In the genomic region with DNA sequence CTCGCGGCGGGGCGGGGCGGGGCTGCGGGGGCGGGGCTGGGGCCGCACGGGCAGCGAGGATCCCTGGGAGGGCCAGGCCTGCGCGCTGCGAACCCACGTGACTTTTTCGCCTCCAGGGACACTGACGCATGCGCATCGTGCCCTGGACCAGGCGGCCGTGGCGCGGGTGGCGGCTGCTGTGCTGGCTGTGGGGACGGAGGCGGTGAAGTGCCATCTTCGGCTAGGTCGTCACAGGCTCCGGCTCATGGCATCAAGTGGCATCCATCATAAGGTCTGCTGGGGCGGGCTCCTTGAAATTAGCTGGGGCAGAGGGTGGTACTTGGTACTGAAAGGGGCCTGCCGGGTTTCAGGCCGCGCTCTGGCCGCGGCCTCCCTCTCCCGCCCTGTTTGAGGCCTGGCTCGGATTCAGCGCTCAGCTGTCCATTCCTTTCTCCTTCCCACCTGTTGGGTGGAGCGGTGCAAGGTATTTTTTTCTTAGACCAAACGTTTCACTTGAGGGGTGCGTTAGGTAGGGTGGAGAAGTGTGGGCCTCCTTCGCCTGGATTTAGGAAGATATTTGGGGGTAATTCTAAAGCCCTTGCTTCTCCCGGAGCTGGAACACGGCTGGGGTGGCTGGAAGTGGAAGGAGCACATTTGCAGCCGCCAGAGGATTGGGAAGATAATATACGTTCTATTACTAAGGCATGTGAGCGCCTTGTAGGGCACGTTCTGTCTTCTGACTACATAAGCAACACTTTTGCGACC, we compare ENCODE assay signal across 8 cellular contexts. TPM values are rescaled to one million over a fixed set of nuclear protein-coding genes. Genes with fewer than 3 reads are reported as not detected.
A peak's percentile ranks its signal among the peaks of the same experiment; 100 is the strongest.
DNase-seq lines count a peak whose midpoint lies in the region; ATAC-seq and TF ChIP-seq lines count a peak whose summit lies in the region.

A gene with protein sequence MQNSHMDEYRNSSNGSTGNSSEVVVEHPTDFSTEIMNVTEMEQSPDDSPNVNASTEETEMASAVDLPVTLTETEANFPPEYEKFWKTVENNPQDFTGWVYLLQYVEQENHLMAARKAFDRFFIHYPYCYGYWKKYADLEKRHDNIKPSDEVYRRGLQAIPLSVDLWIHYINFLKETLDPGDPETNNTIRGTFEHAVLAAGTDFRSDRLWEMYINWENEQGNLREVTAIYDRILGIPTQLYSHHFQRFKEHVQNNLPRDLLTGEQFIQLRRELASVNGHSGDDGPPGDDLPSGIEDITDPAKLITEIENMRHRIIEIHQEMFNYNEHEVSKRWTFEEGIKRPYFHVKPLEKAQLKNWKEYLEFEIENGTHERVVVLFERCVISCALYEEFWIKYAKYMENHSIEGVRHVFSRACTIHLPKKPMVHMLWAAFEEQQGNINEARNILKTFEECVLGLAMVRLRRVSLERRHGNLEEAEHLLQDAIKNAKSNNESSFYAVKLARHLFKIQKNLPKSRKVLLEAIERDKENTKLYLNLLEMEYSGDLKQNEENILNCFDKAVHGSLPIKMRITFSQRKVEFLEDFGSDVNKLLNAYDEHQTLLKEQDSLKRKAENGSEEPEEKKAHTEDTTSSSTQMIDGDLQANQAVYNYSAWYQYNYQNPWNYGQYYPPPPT (plus strand): TSS at position 138 of the 744 bp plus-strand sequence. CDS start 11,124 bp downstream, outside the sequence.

- peak; percentile 82 to 93 for TF ChIP-seq POLR2A in tibial nerve (IDR thresholded peaks at IDR 0.05)

- peak within 1 kb of the TSS; percentile 63 for H4K12ac ChIP-seq in trophoblast cell (ENCODE audit: low read depth, low read length)

- H3K14ac ChIP-seq in trophoblast cell (ENCODE audit: low read length) = peak within 1 kb of the TSS; percentile 63

- POLR2A ChIA-PET in T-cell (lab: Charles Lee) = interaction anchor here in 1 of 2 donors (1.5 kb wide), 1 partner anchor 121 kb away, joined by 4 read pairs; no protein-coding TSS in a partner anchor

- intact Hi-C loops in cardiac septum (cut with DNase I) = loop anchor here (2.0 to 5.0 kb wide), 4 partner anchors 51 to 187 kb away; partner anchors contain the start of genes FANCM, FKBP3, KLHL28 and MIS18BP1

- peak within 1 kb of the TSS; percentile 95 to 96 (median 96) for H3K4me3 Mint-ChIP-seq in T-cell

- CTCF ChIA-PET in T-cell (lab: Charles Lee) = interaction anchor here in 1 of 2 donors (0.5 to 1.0 kb wide), 2 partner anchors 14 to 53 kb away, joined by 3 to 4 read pairs; no protein-coding TSS in a partner anchor

- peak within 1 kb of the TSS; percentile 63 for H3K18ac ChIP-seq in trophoblast cell (ENCODE audit: low read length)

- peak within 1 kb of the TSS; percentile 77 for H3K4me2 ChIP-seq in trophoblast cell (ENCODE audit: low read length)

- peak within 1 kb of the TSS; percentile 67 for H3K4ac ChIP-seq in trophoblast cell (ENCODE audit: low read depth, low read length)

- peaks cover 49 to 64% (median 54%) of the 10 kb centered on the region in 3 donors for H3K4me1 Mint-ChIP-seq in T-cell

- peaks cover 6% of the 10 kb centered on the region for H3K79me1 ChIP-seq in trophoblast cell (ENCODE audit: low read length)

- H3K27ac ChIP-seq in adipose tissue (ENCODE audit: low read depth, low read length) (no peak within 1 kb of the TSS), trophoblast cell (ENCODE audit: low read depth, low read length) (peak within 1 kb of the TSS; percentile 82), tibial nerve (peak within 1 kb of the TSS; percentile 51 to 94 (median 90))

- no peaks in the 10 kb centered on the region for H3K9me3 ChIP-seq in trophoblast cell (ENCODE audit: insufficient read depth, low read depth, low read length)
- H3K9me3 ChIP-seq in tibial nerve = no peaks in the 10 kb centered on the region

- H2BK5ac ChIP-seq in trophoblast cell (ENCODE audit: low read depth, low read length, poor library complexity) = peak within 1 kb of the TSS; percentile 86

- no peak within 1 kb of the TSS for H2BK12ac ChIP-seq in trophoblast cell (ENCODE audit: low read length)

- no peaks in the 10 kb centered on the region for H3K9me3 Mint-ChIP-seq in T-cell

- peak within 1 kb of the TSS; percentile 87 to 91 for H3K27ac Mint-ChIP-seq in T-cell

- 0% methylated on average over 42 to 45 of the region's 48 CpGs for WGBS in adipose tissue, 3 donors
- WGBS in trophoblast cell (ENCODE audit: extremely low coverage, insufficient coverage, insufficient read length) = no CpG with 5 or more reads among the region's 48 CpGs
- 0% methylated on average over 19 to 28 of the region's 48 CpGs for WGBS in tibial nerve, 2 donors

- H3K9ac ChIP-seq in trophoblast cell (ENCODE audit: low read length) = peak within 1 kb of the TSS; percentile 96

- no peaks in the 10 kb centered on the region for H3K36me3 Mint-ChIP-seq in T-cell

- H3K23ac ChIP-seq in trophoblast cell (ENCODE audit: low read length) = no peak within 1 kb of the TSS

- peak within 1 kb of the TSS; percentile 94 for H4K8ac ChIP-seq in trophoblast cell (ENCODE audit: low read depth, low read length)

- H3K36me3 ChIP-seq in trophoblast cell (ENCODE audit: control insufficient read depth in 1 of 2, insufficient read depth in 2 of 2, low read length in 2 of 2) (no peaks in the 10 kb centered on the region), tibial nerve (no peaks in the 10 kb centered on the region)

- peak within 1 kb of the TSS; percentile 35 for H2AK5ac ChIP-seq in trophoblast cell (ENCODE audit: low read length)

- DNase-seq in GM13976 (ENCODE audit: low spot score) (peak; percentile 98), NCI-H1436 (lab: John Stamatoyannopoulos, UW) (peak; percentile 93), T-cell (peak; percentile 86 to 95 (median 91)), cardiac septum (ENCODE audit: low spot score) (peak; percentile 99), trophoblast cell (peak; percentile 95 to 99), tibial nerve (ENCODE audit: low spot score in 2 of 2) (peak; percentile 91 to 92)

- H3K27me3 ChIP-seq in trophoblast cell (ENCODE audit: insufficient read depth, low read length) (no peaks in the 10 kb centered on the region), tibial nerve (no peaks in the 10 kb centered on the region)

- peak within 1 kb of the TSS; percentile 71 for H4K91ac ChIP-seq in trophoblast cell (ENCODE audit: low read depth, low read length)

- H3K4me1 ChIP-seq in trophoblast cell (ENCODE audit: control insufficient read depth in 1 of 2, insufficient read depth in 2 of 2, low read length in 2 of 2) (peaks cover 0 to 3% of the 10 kb centered on the region in 2 experiments), tibial nerve (peaks cover 0 to 53% (median 22%) of the 10 kb centered on the region in 4 donors)

- H3K4me3 ChIP-seq in trophoblast cell (ENCODE audit: low read depth, low read length) (peak within 1 kb of the TSS; percentile 94), tibial nerve (peak within 1 kb of the TSS; percentile 61 to 87 (median 74))

- H3K27me3 Mint-ChIP-seq in T-cell = no peaks in the 10 kb centered on the region

- H2AFZ ChIP-seq in trophoblast cell (ENCODE audit: insufficient read depth, low read length, poor library complexity) = peak within 1 kb of the TSS; percentile 82

- TF ChIP-seq EP300 in tibial nerve (IDR thresholded peaks at IDR 0.05) = peak; percentile 40 to 99

- in situ Hi-C loops in GM13976 (cut with MboI; ENCODE audit: low sequenced_read_pairs, unreplicated experiment) = no loop called here

- H3K79me2 ChIP-seq in trophoblast cell (ENCODE audit: control insufficient read depth, insufficient read depth, low read length, poor library complexity) = peaks cover 9% of the 10 kb centered on the region

- peak; percentile 88 for ATAC-seq in HG02840 (IDR thresholded peaks at IDR 0.05; ENCODE audit: low FRiP score, unreplicated experiment)
- peak; percentile 89 to 96 (median 95) for ATAC-seq in T-cell (replicated peaks in 1 of 4)

- TF ChIP-seq CTCF in GM13976 (IDR thresholded peaks at IDR 0.05; ENCODE audit: borderline replicate concordance, control extremely low read depth, extremely low read depth, insufficient read depth, missing control alignments) (no peak), tibial nerve (IDR thresholded peaks at IDR 0.05) (peak in 2 of 5 experiments; percentile 30 to 36)

- no peak within 1 kb of the TSS for H2BK120ac ChIP-seq in trophoblast cell (ENCODE audit: insufficient read depth, low read length, poor library complexity)

RNA-seq across cellular contexts. Expression of the gene that starts here (rescaled TPM):
- 10 to 100 TPM; 54.4 to 62.5 (median 56.9) TPM for total RNA-seq in T-cell
- 10 to 100 TPM; 11.6 to 14.5 (median 12.5) TPM for polyA plus RNA-seq in adipose tissue
- total RNA-seq in cardiac septum = 14.3 TPM
- 23.0 and 23.1 TPM in 2 replicates for polyA plus RNA-seq in trophoblast cell (2013)
- 10 to 100 TPM; 20.7 to 30.0 (median 28.4) TPM for total RNA-seq in tibial nerve
